In the genomic region with DNA sequence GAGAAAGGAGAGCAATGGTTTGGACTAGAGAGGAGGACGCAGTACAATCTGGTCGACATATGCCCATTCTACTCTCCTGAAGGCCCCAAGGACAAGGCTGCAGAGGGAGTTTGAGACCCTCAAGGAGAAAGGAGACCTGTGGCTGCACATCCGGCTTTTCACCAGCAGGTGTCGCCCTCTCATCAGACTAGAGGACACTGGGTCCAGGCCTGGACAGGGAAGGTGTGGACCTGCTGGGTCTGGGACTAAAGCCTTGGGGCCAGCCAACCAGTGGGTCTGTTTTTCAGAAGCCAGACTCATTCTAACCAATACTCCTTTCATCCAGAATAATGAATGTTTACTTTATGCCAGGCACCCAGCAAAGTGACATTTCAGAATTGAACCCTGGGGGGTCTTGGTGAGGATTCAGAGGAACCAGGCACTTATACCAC, we compare ENCODE assay signal across 1 cellular context.
TF ChIP-seq lines count a peak whose summit lies in the region.

No MANE protein-coding gene starts in this region.

TF ChIP-seq in HepG2, 621 proteins besides CTCF, POLR2A, EP300 and RAD21 (continued from another document and continues in another):
- TF ChIP-seq, protein P1, sequence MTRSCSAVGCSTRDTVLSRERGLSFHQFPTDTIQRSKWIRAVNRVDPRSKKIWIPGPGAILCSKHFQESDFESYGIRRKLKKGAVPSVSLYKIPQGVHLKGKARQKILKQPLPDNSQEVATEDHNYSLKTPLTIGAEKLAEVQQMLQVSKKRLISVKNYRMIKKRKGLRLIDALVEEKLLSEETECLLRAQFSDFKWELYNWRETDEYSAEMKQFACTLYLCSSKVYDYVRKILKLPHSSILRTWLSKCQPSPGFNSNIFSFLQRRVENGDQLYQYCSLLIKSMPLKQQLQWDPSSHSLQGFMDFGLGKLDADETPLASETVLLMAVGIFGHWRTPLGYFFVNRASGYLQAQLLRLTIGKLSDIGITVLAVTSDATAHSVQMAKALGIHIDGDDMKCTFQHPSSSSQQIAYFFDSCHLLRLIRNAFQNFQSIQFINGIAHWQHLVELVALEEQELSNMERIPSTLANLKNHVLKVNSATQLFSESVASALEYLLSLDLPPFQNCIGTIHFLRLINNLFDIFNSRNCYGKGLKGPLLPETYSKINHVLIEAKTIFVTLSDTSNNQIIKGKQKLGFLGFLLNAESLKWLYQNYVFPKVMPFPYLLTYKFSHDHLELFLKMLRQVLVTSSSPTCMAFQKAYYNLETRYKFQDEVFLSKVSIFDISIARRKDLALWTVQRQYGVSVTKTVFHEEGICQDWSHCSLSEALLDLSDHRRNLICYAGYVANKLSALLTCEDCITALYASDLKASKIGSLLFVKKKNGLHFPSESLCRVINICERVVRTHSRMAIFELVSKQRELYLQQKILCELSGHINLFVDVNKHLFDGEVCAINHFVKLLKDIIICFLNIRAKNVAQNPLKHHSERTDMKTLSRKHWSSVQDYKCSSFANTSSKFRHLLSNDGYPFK (CRISPR knock-in tag; IDR thresholded peaks at IDR 0.05; ENCODE audit: borderline replicate concordance) = no peak
- TF ChIP-seq HNRNPL (IDR thresholded peaks at IDR 0.05; ENCODE audit: low read depth, low read length) (no peak), ZBTB26 (CRISPR knock-in tag; IDR thresholded peaks at IDR 0.05; ENCODE audit: borderline replicate concordance) (peak; percentile 28; the same call in 1 of the 2 replicates), ZNF552 (CRISPR knock-in tag; IDR thresholded peaks at IDR 0.05; ENCODE audit: borderline replicate concordance) (no peak), ERF (CRISPR knock-in tag; IDR thresholded peaks at IDR 0.05) (0 out of 2 replicates have a peak, but pooled peaks have one; percentile 53), ZNF660 (CRISPR knock-in tag; IDR thresholded peaks at IDR 0.05; ENCODE audit: borderline replicate concordance, low read depth) (no peak), ZNF691 (CRISPR knock-in tag; IDR thresholded peaks at IDR 0.05; ENCODE audit: borderline replicate concordance, low read depth) (no peak), NONO (IDR thresholded peaks at IDR 0.05) (no peak), NONO (CRISPR knock-in tag; conservative IDR thresholded peaks at IDR 0.05) (no peak), SOX5 (CRISPR knock-in tag; IDR thresholded peaks at IDR 0.05; ENCODE audit: borderline replicate concordance) (no peak), NFYB (CRISPR knock-in tag; IDR thresholded peaks at IDR 0.05) (no peak), TFE3 (CRISPR knock-in tag; IDR thresholded peaks at IDR 0.05) (no peak), MLLT10 (CRISPR knock-in tag; IDR thresholded peaks at IDR 0.05) (no peak), ZNF124 (CRISPR knock-in tag; IDR thresholded peaks at IDR 0.05) (no peak), ZFP41 (CRISPR knock-in tag; IDR thresholded peaks at IDR 0.05; ENCODE audit: borderline replicate concordance) (no peak), ZNF275 (CRISPR knock-in tag; IDR thresholded peaks at IDR 0.05; ENCODE audit: borderline replicate concordance) (no peak), ZKSCAN8 (CRISPR knock-in tag; IDR thresholded peaks at IDR 0.05; ENCODE audit: borderline replicate concordance) (0 out of 2 replicates have a peak, but pooled peaks have one; percentile 28), ZNF232 (CRISPR knock-in tag; IDR thresholded peaks at IDR 0.05; ENCODE audit: borderline replicate concordance) (no peak), KLF16 (CRISPR knock-in tag; IDR thresholded peaks at IDR 0.05) (0 out of 4 replicates have a peak, but pooled peaks of 1 of the 2 experiments have one; percentile 49), ZFP36L1 (CRISPR knock-in tag; IDR thresholded peaks at IDR 0.05) (no peak), SP140L (CRISPR knock-in tag; IDR thresholded peaks at IDR 0.05; ENCODE audit: borderline replicate concordance) (no peak), ZNF230 (CRISPR knock-in tag; IDR thresholded peaks at IDR 0.05) (no peak), TBX3 (IDR thresholded peaks at IDR 0.05; ENCODE audit: borderline replicate concordance) (no peak), ONECUT2 (CRISPR knock-in tag; IDR thresholded peaks at IDR 0.05) (no peak), KAT2B (IDR thresholded peaks at IDR 0.05; ENCODE audit: borderline replicate concordance, low read depth, low read length) (no peak), TBL1XR1 (IDR thresholded peaks at IDR 0.05; ENCODE audit: borderline replicate concordance, low read length, partially characterized antibody) (no peak), MIXL1 (CRISPR knock-in tag; IDR thresholded peaks at IDR 0.05) (0 out of 2 replicates have a peak, but pooled peaks have one; percentile 25), ZNF652 (CRISPR knock-in tag; IDR thresholded peaks at IDR 0.05; ENCODE audit: borderline replicate concordance, low read depth) (no peak), ZNF280B (CRISPR knock-in tag; IDR thresholded peaks at IDR 0.05; ENCODE audit: borderline replicate concordance) (no peak), ETS1 (CRISPR knock-in tag; IDR thresholded peaks at IDR 0.05) (no peak), BCLAF1 (IDR thresholded peaks at IDR 0.05) (no peak), SIN3A (IDR thresholded peaks at IDR 0.05; ENCODE audit: borderline replicate concordance, low read depth, low read length) (no peak), MBNL3 (CRISPR knock-in tag; conservative IDR thresholded peaks at IDR 0.05) (no peak), POLR2AphosphoS2 (IDR thresholded peaks at IDR 0.05; ENCODE audit: low read depth, low read length) (no peak), ZNF737 (CRISPR knock-in tag; IDR thresholded peaks at IDR 0.05; ENCODE audit: borderline replicate concordance) (no peak), ATRX (CRISPR knock-in tag; IDR thresholded peaks at IDR 0.05; ENCODE audit: borderline replicate concordance) (no peak), CAMTA2 (CRISPR knock-in tag; IDR thresholded peaks at IDR 0.05; ENCODE audit: borderline replicate concordance) (no peak), ZC3H4 (CRISPR knock-in tag; IDR thresholded peaks at IDR 0.05; ENCODE audit: borderline replicate concordance) (no peak)
- TF ChIP-seq, protein P2, sequence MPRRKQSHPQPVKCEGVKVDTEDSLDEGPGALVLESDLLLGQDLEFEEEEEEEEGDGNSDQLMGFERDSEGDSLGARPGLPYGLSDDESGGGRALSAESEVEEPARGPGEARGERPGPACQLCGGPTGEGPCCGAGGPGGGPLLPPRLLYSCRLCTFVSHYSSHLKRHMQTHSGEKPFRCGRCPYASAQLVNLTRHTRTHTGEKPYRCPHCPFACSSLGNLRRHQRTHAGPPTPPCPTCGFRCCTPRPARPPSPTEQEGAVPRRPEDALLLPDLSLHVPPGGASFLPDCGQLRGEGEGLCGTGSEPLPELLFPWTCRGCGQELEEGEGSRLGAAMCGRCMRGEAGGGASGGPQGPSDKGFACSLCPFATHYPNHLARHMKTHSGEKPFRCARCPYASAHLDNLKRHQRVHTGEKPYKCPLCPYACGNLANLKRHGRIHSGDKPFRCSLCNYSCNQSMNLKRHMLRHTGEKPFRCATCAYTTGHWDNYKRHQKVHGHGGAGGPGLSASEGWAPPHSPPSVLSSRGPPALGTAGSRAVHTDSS (CRISPR knock-in tag; conservative IDR thresholded peaks at IDR 0.05) = no peak
- TF ChIP-seq, protein P3, sequence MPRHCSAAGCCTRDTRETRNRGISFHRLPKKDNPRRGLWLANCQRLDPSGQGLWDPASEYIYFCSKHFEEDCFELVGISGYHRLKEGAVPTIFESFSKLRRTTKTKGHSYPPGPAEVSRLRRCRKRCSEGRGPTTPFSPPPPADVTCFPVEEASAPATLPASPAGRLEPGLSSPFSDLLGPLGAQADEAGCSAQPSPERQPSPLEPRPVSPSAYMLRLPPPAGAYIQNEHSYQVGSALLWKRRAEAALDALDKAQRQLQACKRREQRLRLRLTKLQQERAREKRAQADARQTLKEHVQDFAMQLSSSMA (CRISPR knock-in tag; IDR thresholded peaks at IDR 0.05) = no peak
